ENCODE assay signal across 9 cellular contexts in the genomic region with DNA sequence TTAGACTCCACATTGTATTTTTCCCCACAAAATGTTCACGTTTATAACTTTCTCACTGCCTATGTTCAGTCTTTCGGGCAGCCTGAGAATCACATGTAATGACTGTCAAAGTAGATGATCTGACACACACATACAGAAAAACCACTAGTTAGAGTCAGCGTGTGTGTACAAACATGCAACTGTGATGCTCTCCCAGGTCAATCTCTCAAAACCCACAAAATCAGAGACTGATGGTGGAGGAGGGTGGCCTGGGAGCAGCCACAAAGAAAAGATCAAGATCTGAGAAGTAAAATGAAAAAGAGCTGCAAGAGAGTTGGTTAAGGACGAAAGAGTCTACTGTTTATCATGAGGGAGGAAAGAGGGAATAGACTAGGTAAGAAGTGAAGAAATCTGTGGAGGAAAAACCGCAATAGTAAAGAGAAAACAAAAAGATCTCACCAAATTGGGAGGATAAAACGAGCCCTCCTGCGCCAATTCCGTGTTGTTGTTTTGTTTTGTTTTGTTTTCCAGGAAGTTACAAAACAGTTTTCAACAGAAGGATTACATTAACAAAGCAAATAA. TPM values are rescaled to one million over a fixed set of nuclear protein-coding genes. Genes with fewer than 3 reads are reported as not detected.
DNase-seq lines count a peak whose midpoint lies in the region; ATAC-seq and TF ChIP-seq lines count a peak whose summit lies in the region.
"Had no signal": no experiment of that assay in that cellular context is flagged by ENCODE, and none has a peak within 500 bp of the region (broad histone marks: within the 10 kb centered on the region; RNA-seq: fewer than 3 reads in every experiment).

No MANE protein-coding gene starts in this region.

- intact Hi-C loops in lower leg skin (cut with DNase I; ENCODE audit: low total_unique reads): no loop called here

- H3K4me3 ChIP-seq in adipocyte (ENCODE audit: low read length): peak overlapping the region; percentile 86
- H3K4me3 ChIP-seq in lower leg skin (ENCODE audit: low read depth, poor library complexity, severe bottlenecking): peak overlapping the region; percentile 68
- H3K4me3 ChIP-seq in upper lobe of left lung: peak overlapping the region; percentile 71 to 92 (median 80)

- DNase-seq in activated naive CD4-positive, alpha-beta T cell treated with anti-CD3 and anti-CD28 coated beads, Interleukin-2, amount 10 ng/mL, durations not matched to agents 7 days and 5 days: no peak
- no peak for DNase-seq in activated naive CD4-positive, alpha-beta T cell (lab: John Stamatoyannopoulos, UW)
- DNase-seq in adipocyte (ENCODE audit: low read depth) (no peak), lower leg skin (ENCODE audit: low spot score in 2 of 2) (no peak), upper lobe of left lung (no peak), GM19238 (ENCODE audit: insufficient read length, low spot score) (no peak), MV-4-11 (lab: John Stamatoyannopoulos, UW) (no peak), GDM1 (lab: John Stamatoyannopoulos, UW) (no peak)
- DNase-seq: activated CD4-positive, CD25-positive, alpha-beta regulatory T cell had no signal

- H3K4me1 ChIP-seq in adipocyte (ENCODE audit: control insufficient read depth, insufficient read depth, low read length): peaks cover 41% of the 10 kb centered on the region
- H3K4me1 ChIP-seq in upper lobe of left lung: peaks cover 30 to 59% (median 36%) of the 10 kb centered on the region in 4 donors

- H3K27ac Mint-ChIP-seq in activated naive CD4-positive, alpha-beta T cell treated with anti-CD3 and anti-CD28 coated beads, Interleukin-2, amount 10 ng/mL, durations not matched to agents 7 days and 5 days: peak overlapping the region; percentile 93

- CTCF ChIA-PET in activated naive CD4-positive, alpha-beta T cell treated with anti-CD3 and anti-CD28 coated beads, Interleukin-2, amount 10 ng/mL, durations not matched to agents 7 days and 5 days (lab: Charles Lee): interaction anchor here (0.6 to 1.3 kb wide), 3 partner anchors 59 to 170 kb away, joined by 3 to 8 read pairs (median 3); no protein-coding TSS in a partner anchor

- peak overlapping the region; percentile 95 to 98 (median 96) for H3K27ac ChIP-seq in upper lobe of left lung

- H3K4me3 Mint-ChIP-seq in activated naive CD4-positive, alpha-beta T cell treated with anti-CD3 and anti-CD28 coated beads, Interleukin-2, amount 10 ng/mL, durations not matched to agents 7 days and 5 days: peak overlapping the region; percentile 89

- peak overlapping the region; percentile 91 for H3K9ac ChIP-seq in adipocyte (ENCODE audit: low read length)

- TF ChIP-seq CTCF in lower leg skin (IDR thresholded peaks at IDR 0.05): no peak
- no peak for TF ChIP-seq CTCF in upper lobe of left lung (IDR thresholded peaks at IDR 0.05)

- peaks cover 47% of the 10 kb centered on the region for H3K36me3 Mint-ChIP-seq in activated naive CD4-positive, alpha-beta T cell treated with anti-CD3 and anti-CD28 coated beads, Interleukin-2, amount 10 ng/mL, durations not matched to agents 7 days and 5 days

- H3K27me3 Mint-ChIP-seq in activated naive CD4-positive, alpha-beta T cell treated with anti-CD3 and anti-CD28 coated beads, Interleukin-2, amount 10 ng/mL, durations not matched to agents 7 days and 5 days: peaks cover 4% of the 10 kb centered on the region

- TF ChIP-seq POLR2A in lower leg skin (IDR thresholded peaks at IDR 0.05): no peak
- TF ChIP-seq POLR2A in upper lobe of left lung (IDR thresholded peaks at IDR 0.05): no peak

- no peaks in the 10 kb centered on the region for H3K9me3 Mint-ChIP-seq in activated naive CD4-positive, alpha-beta T cell treated with anti-CD3 and anti-CD28 coated beads, Interleukin-2, amount 10 ng/mL, durations not matched to agents 7 days and 5 days

- H3K36me3 ChIP-seq in adipocyte (ENCODE audit: control insufficient read depth, insufficient read depth, low read length, severe bottlenecking) (no peaks in the 10 kb centered on the region), upper lobe of left lung (no peaks in the 10 kb centered on the region)

- TF ChIP-seq EP300 in upper lobe of left lung (IDR thresholded peaks at IDR 0.05): no peak

- no peak for ATAC-seq in upper lobe of left lung (ENCODE audit: low FRiP score in 2 of 2)

- H3K4me1 Mint-ChIP-seq in activated naive CD4-positive, alpha-beta T cell treated with anti-CD3 and anti-CD28 coated beads, Interleukin-2, amount 10 ng/mL, durations not matched to agents 7 days and 5 days: peaks cover 54% of the 10 kb centered on the region

- WGBS in lower leg skin, 2 donors: 4 to 10% methylated on average over 8 of the region's 8 CpGs
- WGBS in upper lobe of left lung, 2 donors: 10 to 12% methylated on average over 8 of the region's 8 CpGs

- H3K27me3 ChIP-seq in adipocyte (replicated peaks; ENCODE audit: control insufficient read depth, insufficient read depth, low read length) (no peaks in the 10 kb centered on the region), upper lobe of left lung (no peaks in the 10 kb centered on the region)

- no peaks in the 10 kb centered on the region for H3K9me3 ChIP-seq in adipocyte (ENCODE audit: control insufficient read depth, low read length)
- H3K9me3 ChIP-seq in upper lobe of left lung: no peaks in the 10 kb centered on the region

RNA-seq across cellular contexts. Expression of a gene that starts 2.3 kb away (rescaled TPM):
- 10 to 100 TPM; 53.3 to 75.0 (median 54.2) TPM for total RNA-seq in lower leg skin
- total RNA-seq in upper lobe of left lung: 10 to 100 TPM; 19.9 to 30.4 (median 22.8) TPM
